ENCODE assay signal across 20 cellular contexts in genomic region chr17:77708049-77708448, GRCh38.
"Had no signal": no experiment of that assay in that cellular context is flagged by ENCODE, and none has a peak within 500 bp of the region (broad histone marks: within the 10 kb centered on the region; RNA-seq: fewer than 3 reads in every experiment).

No MANE protein-coding gene starts in this region.

- ATAC-seq: activated CD4-positive, CD25-positive, alpha-beta regulatory T cell treated with anti-CD3 and anti-CD28 coated beads, Interleukin-2, amount 50 U/mL, for 24 hours; activated T-helper 17 cell treated with anti-CD3 and anti-CD28 coated beads, Interleukin-2, amount 50 U/mL, for 72 hours; body of pancreas; gastroesophageal sphincter; heart right ventricle; naive thymus-derived CD4-positive, alpha-beta T cell; SK-N-SH treated with all-trans-retinoic acid at 6 μM for 48 hours; stimulated activated memory B cell treated with anti-CD40 and anti-IgM and Interleukin-4, amounts not matched to agents 10 μg/mL and 1 μg/mL and 100 μg/mL, for 72 hours; T-cell had no signal

- H3K36me3 Mint-ChIP-seq: stimulated activated memory B cell treated with anti-CD40 and anti-IgM and Interleukin-4, amounts not matched to agents 10 μg/mL and 1 μg/mL and 100 μg/mL, for 72 hours; type B pancreatic cell had no signal

- H3K4me3 ChIP-seq: body of pancreas, gastroesophageal sphincter, heart right ventricle, sigmoid colon, testis had no signal

- H3K4me3 Mint-ChIP-seq: activated naive CD4-positive, alpha-beta T cell treated with anti-CD3 and anti-CD28 coated beads for 36 hours; activated T-helper 17 cell treated with anti-CD3 and anti-CD28 coated beads, Interleukin-2, amount 50 U/mL, for 72 hours; naive thymus-derived CD4-positive, alpha-beta T cell; stimulated activated memory B cell treated with anti-CD40 and anti-IgM and Interleukin-4, amounts not matched to agents 10 μg/mL and 1 μg/mL and 100 μg/mL, for 72 hours; T-cell; type B pancreatic cell had no signal

- H3K4me1 Mint-ChIP-seq: activated T-helper 17 cell treated with anti-CD3 and anti-CD28 coated beads, Interleukin-2, amount 50 U/mL, for 72 hours; stimulated activated memory B cell treated with anti-CD40 and anti-IgM and Interleukin-4, amounts not matched to agents 10 μg/mL and 1 μg/mL and 100 μg/mL, for 72 hours; T-cell had no signal

- H3K27ac ChIP-seq: body of pancreas, gastroesophageal sphincter, heart right ventricle, neutrophil, parathyroid adenoma, sigmoid colon, testis had no signal

- H3K9ac ChIP-seq: parathyroid adenoma had no signal

- H3K9me3 ChIP-seq: testis had no signal

- H3K4me1 ChIP-seq: body of pancreas, gastroesophageal sphincter, heart right ventricle, parathyroid adenoma, sigmoid colon, testis had no signal

- H3K27me3 Mint-ChIP-seq: activated T-helper 17 cell treated with anti-CD3 and anti-CD28 coated beads, Interleukin-2, amount 50 U/mL, for 72 hours had no signal

- H3K27ac Mint-ChIP-seq: activated naive CD4-positive, alpha-beta T cell treated with anti-CD3 and anti-CD28 coated beads for 36 hours; activated T-helper 17 cell treated with anti-CD3 and anti-CD28 coated beads, Interleukin-2, amount 50 U/mL, for 72 hours; naive thymus-derived CD4-positive, alpha-beta T cell; stimulated activated memory B cell treated with anti-CD40 and anti-IgM and Interleukin-4, amounts not matched to agents 10 μg/mL and 1 μg/mL and 100 μg/mL, for 72 hours; T-cell; type B pancreatic cell had no signal

- DNase-seq: activated naive CD4-positive, alpha-beta T cell treated with anti-CD3 and anti-CD28 coated beads for 36 hours; activated T-cell treated with anti-CD3 and anti-CD28 coated beads, Interleukin-2, amount 50 U/mL, for 1 hour; body of pancreas; caudate nucleus; heart right ventricle; kidney glomerular epithelial cell; mesenchymal stem cell; naive thymus-derived CD4-positive, alpha-beta T cell; sigmoid colon; stimulated activated CD4-positive, alpha-beta T cell treated with anti-CD3 and anti-CD28 coated beads, Interleukin-4, amount 100 ng/mL, for 24 hours; testis had no signal

- H3K36me3 ChIP-seq: gastroesophageal sphincter, heart right ventricle, neutrophil, sigmoid colon had no signal

- H3K27me3 ChIP-seq: body of pancreas, gastroesophageal sphincter, heart right ventricle, sigmoid colon, testis had no signal
